In the genomic region with DNA sequence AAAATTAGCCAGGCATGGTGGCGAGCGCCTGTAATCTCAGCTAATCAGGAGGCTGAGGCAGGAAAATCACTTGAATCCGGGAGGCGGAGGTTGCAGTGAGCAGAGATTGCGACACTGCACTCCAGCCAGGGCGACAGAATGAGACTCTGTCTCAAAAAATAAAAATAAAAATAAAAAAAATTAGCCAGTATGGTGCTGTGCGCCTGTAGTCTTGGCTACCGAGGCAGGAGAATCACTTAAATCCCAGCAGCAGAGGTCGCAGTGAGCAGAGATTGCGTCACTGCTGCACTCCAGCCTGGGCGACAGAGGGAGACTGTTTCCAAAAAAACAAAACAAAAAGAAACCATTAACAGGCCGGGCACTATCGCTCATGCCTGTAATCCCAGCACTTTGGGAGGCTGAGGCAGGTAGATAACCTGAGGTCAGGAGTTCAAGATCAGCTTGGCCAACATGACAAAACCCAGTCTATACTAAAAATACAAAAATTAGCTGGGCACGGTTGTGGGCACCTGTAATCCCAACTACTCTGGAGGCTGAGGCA, we compare ENCODE assay signal across 9 cellular contexts. TPM values are rescaled to one million over a fixed set of nuclear protein-coding genes. Genes with fewer than 3 reads are reported as not detected.
DNase-seq lines count a peak whose midpoint lies in the region; TF ChIP-seq lines count a peak whose summit lies in the region.
"Not testable (repeated sequence)": the region's sequence is repeated elsewhere in the genome, so short reads cannot be mapped to it uniquely, and the experiment has no call there.
"Had no signal": no experiment of that assay in that cellular context is flagged by ENCODE, and none has a peak within 500 bp of the region (broad histone marks: within the 10 kb centered on the region; RNA-seq: fewer than 3 reads in every experiment).

No MANE protein-coding gene starts in this region.

- H3K27ac Mint-ChIP-seq in activated T-helper 1 cell treated with anti-CD3 and anti-CD28 coated beads, Interleukin-12 subunit alpha, Interleukin-12 subunit beta, Interleukin-2, Interleukin-4 antibody, amounts not matched to agents 30 ng/mL and 10 ng/mL and 1 ng/mL, durations not matched to agents 14 hours and 24 hours and 36 hours; type B pancreatic cell: not testable (repeated sequence)

- peak; percentile 33 for DNase-seq in DMS53 (lab: John Stamatoyannopoulos, UW)
- peak; percentile 20 for DNase-seq in HuH-7.5 (ENCODE audit: low spot score)
- peak; percentile 54 for DNase-seq in RPMI7951 (ENCODE audit: low read depth)
- DNase-seq in activated T-helper 1 cell treated with anti-CD3 and anti-CD28 coated beads, Interleukin-12 subunit alpha, Interleukin-12 subunit beta, Interleukin-2, Interleukin-4 antibody, amounts not matched to agents 30 ng/mL and 10 ng/mL and 1 ng/mL, durations not matched to agents 14 hours and 24 hours and 36 hours (ENCODE audit: low spot score), result peak; percentile 25
- peak; percentile 69 for DNase-seq in ecto neural progenitor cell (ENCODE audit: low spot score)
- DNase-seq in inferior parietal cortex (ENCODE audit: extremely low spot score), result peak; percentile 69
- peak; percentile 90 for DNase-seq in posterior vena cava (ENCODE audit: low spot score)
- not testable (repeated sequence) for DNase-seq in type B pancreatic cell (ENCODE audit: extremely low spot score, unreplicated experiment)

- intact Hi-C loops in activated T-helper 1 cell treated with anti-CD3 and anti-CD28 coated beads, Interleukin-12 subunit alpha, Interleukin-12 subunit beta, Interleukin-2, Interleukin-4 antibody, amounts not matched to agents 30 ng/mL and 10 ng/mL and 1 ng/mL, durations not matched to agents 14 hours and 24 hours and 36 hours (cut with micrococcal nuclease), result loop anchor here (1.0 kb wide), 1 partner anchor 198 kb away; no protein-coding TSS in a partner anchor
- intact Hi-C loops in posterior vena cava (cut with DNase I), result loop anchor here in 1 of 2 donors (5.0 kb wide), 1 partner anchor 66 kb away; no protein-coding TSS in a partner anchor

- H3K4me3 Mint-ChIP-seq in activated T-helper 1 cell treated with anti-CD3 and anti-CD28 coated beads, Interleukin-12 subunit alpha, Interleukin-12 subunit beta, Interleukin-2, Interleukin-4 antibody, amounts not matched to agents 30 ng/mL and 10 ng/mL and 1 ng/mL, durations not matched to agents 14 hours and 24 hours and 36 hours; type B pancreatic cell: not testable (repeated sequence)

- peaks cover 29% of the 10 kb centered on the region for H3K4me1 Mint-ChIP-seq in activated T-helper 1 cell treated with anti-CD3 and anti-CD28 coated beads, Interleukin-12 subunit alpha, Interleukin-12 subunit beta, Interleukin-2, Interleukin-4 antibody, amounts not matched to agents 30 ng/mL and 10 ng/mL and 1 ng/mL, durations not matched to agents 14 hours and 24 hours and 36 hours (ENCODE audit: low read depth)
- not testable (repeated sequence) for H3K4me1 Mint-ChIP-seq in type B pancreatic cell (ENCODE audit: unreplicated experiment)

- not testable (repeated sequence) for H3K9me3 Mint-ChIP-seq in activated T-helper 1 cell treated with anti-CD3 and anti-CD28 coated beads, Interleukin-12 subunit alpha, Interleukin-12 subunit beta, Interleukin-2, Interleukin-4 antibody, amounts not matched to agents 30 ng/mL and 10 ng/mL and 1 ng/mL, durations not matched to agents 14 hours and 24 hours and 36 hours; type B pancreatic cell

- peaks cover 25% of the 10 kb centered on the region for H3K36me3 Mint-ChIP-seq in activated T-helper 1 cell treated with anti-CD3 and anti-CD28 coated beads, Interleukin-12 subunit alpha, Interleukin-12 subunit beta, Interleukin-2, Interleukin-4 antibody, amounts not matched to agents 30 ng/mL and 10 ng/mL and 1 ng/mL, durations not matched to agents 14 hours and 24 hours and 36 hours (ENCODE audit: low read depth)
- H3K36me3 Mint-ChIP-seq in type B pancreatic cell, result peaks cover 14% of the 10 kb centered on the region

- TF ChIP-seq CTCF in type B pancreatic cell (conservative IDR thresholded peaks at IDR 0.05), result peak; percentile 61

- not testable (repeated sequence) for H3K27me3 Mint-ChIP-seq in activated T-helper 1 cell treated with anti-CD3 and anti-CD28 coated beads, Interleukin-12 subunit alpha, Interleukin-12 subunit beta, Interleukin-2, Interleukin-4 antibody, amounts not matched to agents 30 ng/mL and 10 ng/mL and 1 ng/mL, durations not matched to agents 14 hours and 24 hours and 36 hours (ENCODE audit: insufficient read depth); type B pancreatic cell

RNA-seq across cellular contexts. Expression of gene AVP, which starts 33.4 kb away (rescaled TPM):
- total RNA-seq in RPMI7951 (2014; rRNA removed; shearing (Covaris generic)), result not detected in 2 replicates
- not detected in 2 replicates for total RNA-seq in activated T-helper 1 cell treated with anti-CD3 and anti-CD28 coated beads, Interleukin-12 subunit alpha, Interleukin-12 subunit beta, Interleukin-2, Interleukin-4 antibody, amounts not matched to agents 30 ng/mL and 10 ng/mL and 1 ng/mL, durations not matched to agents 14 hours and 24 hours and 36 hours
- total RNA-seq in posterior vena cava, result not detected
- total RNA-seq in type B pancreatic cell (ENCODE audit: low replicate concordance), result not detected in 2 replicates
- total RNA-seq: cardiac septum had no signal

RNA-seq across cellular contexts. Expression of gene FASTKD5, which starts 41.8 kb away (rescaled TPM):
- 22.0 and 24.0 TPM in 2 replicates for total RNA-seq in RPMI7951 (2014; rRNA removed; shearing (Covaris generic))
- total RNA-seq in activated T-helper 1 cell treated with anti-CD3 and anti-CD28 coated beads, Interleukin-12 subunit alpha, Interleukin-12 subunit beta, Interleukin-2, Interleukin-4 antibody, amounts not matched to agents 30 ng/mL and 10 ng/mL and 1 ng/mL, durations not matched to agents 14 hours and 24 hours and 36 hours, result 25.4 TPM in 2 replicates
- 10 to 100 TPM in 1 of 2 donors, 1 to 10 TPM in 1; 9.2 to 10.6 TPM for total RNA-seq in posterior vena cava
- 19.4 and 22.0 TPM in 2 replicates for total RNA-seq in type B pancreatic cell (ENCODE audit: low replicate concordance)

RNA-seq across cellular contexts. Expression of gene UBOX5, which starts 41.8 kb away (rescaled TPM):
- total RNA-seq in RPMI7951 (2014; rRNA removed; shearing (Covaris generic)), result 6.4 and 6.5 TPM in 2 replicates
- 5.9 and 7.7 TPM in 2 replicates for total RNA-seq in activated T-helper 1 cell treated with anti-CD3 and anti-CD28 coated beads, Interleukin-12 subunit alpha, Interleukin-12 subunit beta, Interleukin-2, Interleukin-4 antibody, amounts not matched to agents 30 ng/mL and 10 ng/mL and 1 ng/mL, durations not matched to agents 14 hours and 24 hours and 36 hours
- 1 to 10 TPM; 5.2 to 6.2 TPM for total RNA-seq in posterior vena cava
- total RNA-seq in type B pancreatic cell (ENCODE audit: low replicate concordance), result 6.6 and 6.9 TPM in 2 replicates

RNA-seq across cellular contexts. Expression of gene OXT, which starts 46.5 kb away (rescaled TPM):
- not detected in 2 replicates for total RNA-seq in RPMI7951 (2014; rRNA removed; shearing (Covaris generic))
- not detected in 2 replicates for total RNA-seq in activated T-helper 1 cell treated with anti-CD3 and anti-CD28 coated beads, Interleukin-12 subunit alpha, Interleukin-12 subunit beta, Interleukin-2, Interleukin-4 antibody, amounts not matched to agents 30 ng/mL and 10 ng/mL and 1 ng/mL, durations not matched to agents 14 hours and 24 hours and 36 hours
- total RNA-seq in posterior vena cava (not detected), type B pancreatic cell (ENCODE audit: low replicate concordance) (1.2 TPM in 1 of 2 replicates, not detected in the other)
- total RNA-seq: cardiac septum had no signal

RNA-seq across cellular contexts. Expression of gene LZTS3, which starts 55.4 kb away (rescaled TPM):
- total RNA-seq in RPMI7951 (2014; rRNA removed; shearing (Covaris generic)), result 1.4 and 3.4 TPM in 2 replicates
- 0.54 and 0.78 TPM in 2 replicates for total RNA-seq in activated T-helper 1 cell treated with anti-CD3 and anti-CD28 coated beads, Interleukin-12 subunit alpha, Interleukin-12 subunit beta, Interleukin-2, Interleukin-4 antibody, amounts not matched to agents 30 ng/mL and 10 ng/mL and 1 ng/mL, durations not matched to agents 14 hours and 24 hours and 36 hours
- total RNA-seq in posterior vena cava (1 to 10 TPM; 4.2 to 8.0 TPM), type B pancreatic cell (ENCODE audit: low replicate concordance) (17.2 and 17.3 TPM in 2 replicates)
